In genomic region chr10:74293686-74294365, GRCh38 we compare ENCODE assay signal across 8 cellular contexts.
DNase-seq lines count a peak whose midpoint lies in the region; TF ChIP-seq lines count a peak whose summit lies in the region.

No MANE protein-coding gene starts in this region.

- no peaks in the 10 kb centered on the region for H4K20me1 ChIP-seq in hepatocyte (ENCODE audit: insufficient read depth, poor library complexity, severe bottlenecking)

- no peaks in the 10 kb centered on the region for H3K27me3 ChIP-seq in BJ (ENCODE audit: control insufficient read depth, insufficient read depth, low read length)
- H3K27me3 ChIP-seq in hepatocyte = no peaks in the 10 kb centered on the region
- H3K27me3 ChIP-seq in A673 (replicated peaks; ENCODE audit: insufficient read depth, low read depth, low read length, poor library complexity) = no peaks in the 10 kb centered on the region

- H3K9me3 ChIP-seq in hepatocyte (ENCODE audit: low read depth) (no peaks in the 10 kb centered on the region), A673 (ENCODE audit: low read depth, low read length, poor library complexity, severe bottlenecking) (no peaks in the 10 kb centered on the region)

- peak overlapping the region; percentile 66 for H3K27ac ChIP-seq in hepatocyte
- no peak overlapping the region for H3K27ac ChIP-seq in A673 (ENCODE audit: low read depth, low read length, poor library complexity, severe bottlenecking)

- H3K36me3 ChIP-seq in BJ (ENCODE audit: control insufficient read depth, insufficient read depth, low read length) = no peaks in the 10 kb centered on the region
- no peaks in the 10 kb centered on the region for H3K36me3 ChIP-seq in hepatocyte (replicated peaks; ENCODE audit: insufficient read depth, low read depth)
- H3K36me3 ChIP-seq in A673 (ENCODE audit: insufficient read depth, low read length, poor library complexity, severe bottlenecking) = no peaks in the 10 kb centered on the region

- no peak for TF ChIP-seq CTCF in BJ (IDR thresholded peaks at IDR 0.05; ENCODE audit: insufficient read depth, low read depth, low read length)
- no peak for TF ChIP-seq CTCF in hepatocyte (IDR thresholded peaks at IDR 0.05; ENCODE audit: poor library complexity)
- no peak for TF ChIP-seq CTCF in A673 (conservative IDR thresholded peaks at IDR 0.05; ENCODE audit: low read depth, low read length)

- peak; percentile 61 for DNase-seq in BJ (ENCODE audit: low read depth)
- DNase-seq in M059J (ENCODE audit: low read depth) = peak; percentile 66
- peak; percentile 6 for DNase-seq in T1000 (lab: John Stamatoyannopoulos, UW)
- DNase-seq in hepatocyte (ENCODE audit: low spot score) = peak; percentile 53
- no peak for DNase-seq in A673 (ENCODE audit: low spot score)
- no peak for DNase-seq in NCI-H187 treated with DMSO at 0.1 percent for 48 hours (lab: John Stamatoyannopoulos, UW)
- DNase-seq in activated effector memory CD4-positive, alpha-beta T cell treated with Interleukin-2 at 50 U/mL for 16 hours = no peak
- DNase-seq in NK-92 (lab: John Stamatoyannopoulos, UW; ENCODE audit: unreplicated experiment) = no peak

- H3K4me1 ChIP-seq in hepatocyte (ENCODE audit: insufficient read depth) (peaks cover 19% of the 10 kb centered on the region), A673 (ENCODE audit: insufficient read depth, low read length, poor library complexity, severe bottlenecking) (peaks cover 35% of the 10 kb centered on the region)

- no peaks in the 10 kb centered on the region for H3K9me2 ChIP-seq in hepatocyte (replicated peaks; ENCODE audit: insufficient read depth)

- CTCF ChIA-PET in BJ (lab: Yijun Ruan, JAX) (interaction anchor here (0.6 to 1.0 kb wide), 3 partner anchors 9 to 1118 kb away, joined by 3 read pairs; no protein-coding TSS in a partner anchor), A673 (lab: Charles Lee) (no interaction called here)

- H2AFZ ChIP-seq in hepatocyte = no peak overlapping the region

- WGBS in hepatocyte (ENCODE audit: low lambda C conversion rate, missing lambda C conversion rate) = 92% methylated on average over 1 of the region's 1 CpG

- POLR2A ChIA-PET in BJ (lab: Charles Lee) (interaction anchor here (0.6 to 0.7 kb wide), 2 partner anchors 10 to 1198 kb away, joined by 3 to 12 read pairs; no protein-coding TSS in a partner anchor), A673 (lab: Charles Lee; ENCODE audit: low non-redundant PET) (interaction anchor here (0.7 kb wide), 1 partner anchor 529 kb away, joined by 3 read pairs; no protein-coding TSS in a partner anchor)

- intact Hi-C loops in A673 (cut with micrococcal nuclease; ENCODE audit: unreplicated experiment) = no loop called here

- BruUV-seq in A673 (replicated peaks; lab: Mats Ljungman, UMichigan) = no TSS peak

- no peak overlapping the region for H3K4me2 ChIP-seq in hepatocyte

- H3K4me3 ChIP-seq in BJ (ENCODE audit: low read depth, low read length) = no peak overlapping the region
- no peak overlapping the region for H3K4me3 ChIP-seq in hepatocyte
- H3K4me3 ChIP-seq in A673 (ENCODE audit: low read depth, low read length, poor library complexity, severe bottlenecking) = no peak overlapping the region

- peaks cover 12% of the 10 kb centered on the region for H3K79me2 ChIP-seq in hepatocyte

Comparison
In these comparisons a context has a peak if more than half of its experiments do, and no peak if none do; other contexts are left out.
1. DNase-seq: peak in BJ (single experiment), M059J (single experiment), T1000 (single experiment) and hepatocyte (single experiment); none in A673 (single experiment), NCI-H187 treated with DMSO at 0.1 percent for 48 hours (single experiment), activated effector memory CD4-positive, alpha-beta T cell treated with Interleukin-2 at 50 U/mL for 16 hours (single experiment) and NK-92 (single experiment).